30 cellular contexts compared by ENCODE assay signal in the genomic region with DNA sequence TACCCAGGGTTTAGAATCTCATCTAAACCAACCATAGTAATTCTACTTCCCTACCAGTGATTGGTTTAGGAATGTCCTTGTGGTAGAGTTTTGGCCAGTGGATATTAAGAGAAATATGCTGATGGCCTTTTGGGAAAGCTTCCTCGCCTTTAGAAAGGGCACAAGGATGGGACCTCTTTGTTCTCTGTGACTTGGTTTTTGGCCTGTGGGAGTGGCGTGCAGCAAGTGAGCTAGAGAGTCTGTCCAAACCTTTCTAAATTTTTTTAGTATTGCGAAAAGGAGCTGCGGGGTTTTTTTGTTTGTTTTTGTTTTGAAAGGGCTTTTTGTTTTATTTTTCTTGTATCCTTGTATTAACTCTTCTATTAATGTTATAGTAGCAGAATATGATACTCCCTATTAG.
"Had no signal": no experiment of that assay in that cellular context is flagged by ENCODE, and none has a peak within 500 bp of the region (broad histone marks: within the 10 kb centered on the region; RNA-seq: fewer than 3 reads in every experiment).

No MANE protein-coding gene starts in this region.

- H3K27me3 Mint-ChIP-seq: activated B cell treated with CpG ODN at 0.5 μM for 24 hours; activated CD4-positive, alpha-beta memory T cell treated with anti-CD3 and anti-CD28 coated beads for 36 hours; activated naive CD8-positive, alpha-beta T cell treated with anti-CD3 and anti-CD28 coated beads, Interleukin-2, amount 10 ng/mL, durations not matched to agents 7 days and 5 days; T-cell had no signal

- DNase-seq: activated B cell treated with CpG ODN at 0.5 μM for 24 hours; activated CD4-positive, alpha-beta memory T cell treated with anti-CD3 and anti-CD28 coated beads for 36 hours; activated CD4-positive, alpha-beta T cell treated with anti-CD3 and anti-CD28 coated beads for 4 hours; activated CD4-positive, alpha-beta T cell treated with anti-CD3 and anti-CD28 coated beads, Interleukin-2, amount 50 U/mL, for 1 hour; activated CD4-positive, CD25-positive, alpha-beta regulatory T cell treated with anti-CD3 and anti-CD28 coated beads, Interleukin-2, amount 50 U/mL, for 72 hours; activated CD8-positive, alpha-beta memory T cell treated with anti-CD3 and anti-CD28 coated beads, Interleukin-2, amount 50 U/mL, for 4 hours; activated effector memory CD4-positive, alpha-beta T cell treated with Interleukin-2 at 50 U/mL for 16 hours; activated naive CD4-positive, alpha-beta T cell treated with anti-CD3 and anti-CD28 coated beads, Interleukin-2, amount 50 U/mL, for 16 hours; activated naive CD8-positive, alpha-beta T cell treated with anti-CD3 and anti-CD28 coated beads, Interleukin-2, amount 10 ng/mL, durations not matched to agents 7 days and 5 days; activated T-cell treated with anti-CD3 and anti-CD28 coated beads for 4 hours; activated T-cell treated with anti-CD3 and anti-CD28 coated beads, Interleukin-2, amount 50 U/mL, for 48 hours; amygdala; Karpas-422; NCI-H1048; NCI-H1105 treated with DMSO at 0.1 percent for 48 hours; NCI-H1436; NCI-H1694; NCI-H2029; NCI-H345; NCI-H524 treated with DMSO at 0.1 percent for 48 hours; SHP77; SJCRH30; SK-N-SH; T-cell; T-helper 2 cell; T-helper 9 cell had no signal

- H3K4me3 ChIP-seq: ascending aorta, cardiac muscle cell, SJCRH30 had no signal

- H3K27ac ChIP-seq: ascending aorta, cardiac muscle cell, SJCRH30, VCaP had no signal

- ATAC-seq: Panc1, T-cell had no signal

- H3K27me3 ChIP-seq: ascending aorta, cardiac muscle cell, SJCRH30 had no signal

- H3K4me1 ChIP-seq: ascending aorta, SJCRH30 had no signal

- H3K4me3 Mint-ChIP-seq: activated B cell treated with CpG ODN at 0.5 μM for 24 hours; activated CD4-positive, alpha-beta memory T cell treated with anti-CD3 and anti-CD28 coated beads for 36 hours; activated naive CD8-positive, alpha-beta T cell treated with anti-CD3 and anti-CD28 coated beads, Interleukin-2, amount 10 ng/mL, durations not matched to agents 7 days and 5 days; T-cell had no signal

- H3K27ac Mint-ChIP-seq: activated B cell treated with CpG ODN at 0.5 μM for 24 hours; activated CD4-positive, alpha-beta memory T cell treated with anti-CD3 and anti-CD28 coated beads for 36 hours; activated naive CD8-positive, alpha-beta T cell treated with anti-CD3 and anti-CD28 coated beads, Interleukin-2, amount 10 ng/mL, durations not matched to agents 7 days and 5 days; T-cell had no signal

- H3K9me3 ChIP-seq: ascending aorta, SK-N-SH had no signal

- H3K9ac ChIP-seq: SK-N-SH had no signal

- H3K9me3 Mint-ChIP-seq: activated B cell treated with CpG ODN at 0.5 μM for 24 hours had no signal
